In genomic region chr10:88583584-88583957, GRCh38 we compare ENCODE assay signal across 8 cellular contexts. TPM values are rescaled to one million over a fixed set of nuclear protein-coding genes. Genes with fewer than 3 reads are reported as not detected.
DNase-seq lines count a peak whose midpoint lies in the region; ATAC-seq and TF ChIP-seq lines count a peak whose summit lies in the region.

No MANE protein-coding gene starts in this region.

- DNase-seq in CD4-positive, alpha-beta memory T cell = no peak
- DNase-seq in OCI-LY7 (ENCODE audit: low spot score) (no peak), epithelial cell of proximal tubule (ENCODE audit: low read depth) (no peak), osteocyte (ENCODE audit: extremely low spot score, unreplicated experiment) (no peak), NCI-H524 (lab: John Stamatoyannopoulos, UW) (no peak)

- no peak for TF ChIP-seq CTCF in OCI-LY7 (conservative IDR thresholded peaks at IDR 0.05; ENCODE audit: low read length)
- no peak for TF ChIP-seq CTCF in epithelial cell of proximal tubule (conservative IDR thresholded peaks at IDR 0.05; ENCODE audit: low read depth, low read length)
- no peak for TF ChIP-seq CTCF in osteocyte (IDR thresholded peaks at IDR 0.05)

- H3K27me3 Mint-ChIP-seq in CD4-positive, alpha-beta memory T cell = no peaks in the 10 kb centered on the region
- peaks cover 4% of the 10 kb centered on the region for H3K27me3 Mint-ChIP-seq in osteocyte (ENCODE audit: unreplicated experiment)

- no peaks in the 10 kb centered on the region for H3K36me3 ChIP-seq in CD4-positive, alpha-beta memory T cell (ENCODE audit: insufficient read depth, low read length)
- H3K36me3 ChIP-seq in OCI-LY7 (ENCODE audit: insufficient read depth, low read length) = no peaks in the 10 kb centered on the region

- H3K4me1 ChIP-seq in CD4-positive, alpha-beta memory T cell (ENCODE audit: insufficient read depth, low read length) = peaks cover 7% of the 10 kb centered on the region
- no peaks in the 10 kb centered on the region for H3K4me1 ChIP-seq in OCI-LY7 (ENCODE audit: insufficient read depth, low read length, poor library complexity, severe bottlenecking)

- CTCF ChIA-PET in CD4-positive, alpha-beta memory T cell (lab: Charles Lee; ENCODE audit: partially characterized antibody) = interaction anchor here (0.7 to 1.8 kb wide), 23 partner anchors 8 to 765 kb away, joined by 3 to 27 read pairs (median 4); partner anchors contain the start of gene ATAD1
- CTCF ChIA-PET in OCI-LY7 (lab: Charles Lee; ENCODE audit: unreplicated experiment) = no interaction called here

- H4K20me1 ChIP-seq in OCI-LY7 (ENCODE audit: insufficient read depth, low read length) = no peaks in the 10 kb centered on the region

- no peaks in the 10 kb centered on the region for H3K9me2 ChIP-seq in OCI-LY7 (ENCODE audit: insufficient read depth, low read length)

- H3K9me3 ChIP-seq in CD4-positive, alpha-beta memory T cell (ENCODE audit: control insufficient read depth in 1 of 2, low read length in 2 of 2) = no peaks in the 10 kb centered on the region
- no peaks in the 10 kb centered on the region for H3K9me3 ChIP-seq in OCI-LY7 (ENCODE audit: low read length)

- H2AFZ ChIP-seq in OCI-LY7 (ENCODE audit: low read length) = no peak overlapping the region

- H3K27me3 ChIP-seq in CD4-positive, alpha-beta memory T cell (ENCODE audit: insufficient read depth, low read length) = no peaks in the 10 kb centered on the region

- no peaks in the 10 kb centered on the region for H3K36me3 Mint-ChIP-seq in CD4-positive, alpha-beta memory T cell
- no peaks in the 10 kb centered on the region for H3K36me3 Mint-ChIP-seq in osteocyte (ENCODE audit: unreplicated experiment)

- POLR2A ChIA-PET in CD4-positive, alpha-beta memory T cell (lab: Charles Lee; ENCODE audit: partially characterized antibody) = interaction anchor here (0.8 to 2.4 kb wide), 16 partner anchors 8 to 768 kb away, joined by 3 to 25 read pairs (median 4); partner anchors contain the start of genes ATAD1, KLLN, PTEN and STAMBPL1
- POLR2A ChIA-PET in OCI-LY7 (lab: Charles Lee) = interaction anchor here (1.1 kb wide), 1 partner anchor 10 kb away, joined by 3 read pairs; no protein-coding TSS in a partner anchor

- peak overlapping the region; percentile 78 to 96 (median 93) for H3K27ac Mint-ChIP-seq in CD4-positive, alpha-beta memory T cell
- H3K27ac Mint-ChIP-seq in osteocyte (ENCODE audit: unreplicated experiment) = peak overlapping the region; percentile 58

- H3K4me3 Mint-ChIP-seq in CD4-positive, alpha-beta memory T cell = peak overlapping the region; percentile 91 to 96 (median 93)
- peak overlapping the region; percentile 69 for H3K4me3 Mint-ChIP-seq in osteocyte (ENCODE audit: unreplicated experiment)

- peak overlapping the region; percentile 72 to 89 for H3K4me3 ChIP-seq in CD4-positive, alpha-beta memory T cell (ENCODE audit: low read length in 2 of 2)
- H3K4me3 ChIP-seq in OCI-LY7 (ENCODE audit: low read depth, low read length, poor library complexity, severe bottlenecking) (no peak overlapping the region), epithelial cell of proximal tubule (ENCODE audit: low read depth, low read length) (peak overlapping the region; percentile 73)

- no peaks in the 10 kb centered on the region for H3K79me2 ChIP-seq in OCI-LY7 (ENCODE audit: insufficient read depth, low read depth, low read length)

- peaks cover 0 to 8% (median 0%) of the 10 kb centered on the region in 8 donors for H3K9me3 Mint-ChIP-seq in CD4-positive, alpha-beta memory T cell
- no peaks in the 10 kb centered on the region for H3K9me3 Mint-ChIP-seq in osteocyte (ENCODE audit: unreplicated experiment)

- peak overlapping the region; percentile 77 for H3K27ac ChIP-seq in CD4-positive, alpha-beta memory T cell (ENCODE audit: low read depth, low read length)
- H3K27ac ChIP-seq in OCI-LY7 (ENCODE audit: low read depth, low read length, poor library complexity, severe bottlenecking) = no peak overlapping the region

- BruUV-seq in OCI-LY7 (replicated peaks; lab: Mats Ljungman, UMichigan) = no TSS peak

- intact Hi-C loops in CD4-positive, alpha-beta memory T cell (cut with micrococcal nuclease) = loop anchor here (1.0 to 5.0 kb wide), 4 partner anchors 227 to 765 kb away; partner anchors contain the start of genes ATAD1, FAS and STAMBPL1
- intact Hi-C loops in OCI-LY7 (cut with micrococcal nuclease; ENCODE audit: unreplicated experiment) = no loop called here

- peak overlapping the region; percentile 20; the same call in 1 of the 2 replicates for H3K4me2 ChIP-seq in OCI-LY7 (ENCODE audit: low read length)

- peaks cover 6 to 26% (median 14%) of the 10 kb centered on the region in 4 donors for H3K4me1 Mint-ChIP-seq in CD4-positive, alpha-beta memory T cell
- H3K4me1 Mint-ChIP-seq in osteocyte (ENCODE audit: unreplicated experiment) = peaks cover 6% of the 10 kb centered on the region

- no peak for ATAC-seq in HG02970 (IDR thresholded peaks at IDR 0.05; ENCODE audit: low FRiP score, unreplicated experiment)
- no peak for ATAC-seq in GM21529 (IDR thresholded peaks at IDR 0.05; ENCODE audit: unreplicated experiment)
- ATAC-seq in HG03159 (IDR thresholded peaks at IDR 0.05; ENCODE audit: unreplicated experiment) = no peak

RNA-seq across cellular contexts. Expression of gene RNLS, which starts 0.5 kb away (rescaled TPM):
- total RNA-seq in CD4-positive, alpha-beta memory T cell = 1 to 10 TPM; 1.7 to 1.9 TPM
- 1 to 10 TPM; 3.5 to 5.8 TPM for polyA plus RNA-seq in CD4-positive, alpha-beta memory T cell
- not detected in 2 replicates for total RNA-seq in OCI-LY7 (2014; rRNA removed; shearing (Covaris generic))
- total RNA-seq in OCI-LY7 (2022) (not detected in 2 replicates), epithelial cell of proximal tubule (7.1 and 9.7 TPM in 2 replicates), osteocyte (1.7 and 3.9 TPM in 2 replicates)

RNA-seq across cellular contexts. Expression of gene LIPJ, which starts 3.0 kb away (rescaled TPM):
- under 1 TPM; 0.19 to 0.32 TPM for total RNA-seq in CD4-positive, alpha-beta memory T cell
- polyA plus RNA-seq in CD4-positive, alpha-beta memory T cell = not detected
- 0.05 and 0.06 TPM in 2 replicates for total RNA-seq in OCI-LY7 (2014; rRNA removed; shearing (Covaris generic))
- total RNA-seq in OCI-LY7 (2022) (not detected in 2 replicates), epithelial cell of proximal tubule (not detected in 2 replicates), osteocyte (not detected in 2 replicates)
